10 cellular contexts compared by ENCODE assay signal in the genomic region with DNA sequence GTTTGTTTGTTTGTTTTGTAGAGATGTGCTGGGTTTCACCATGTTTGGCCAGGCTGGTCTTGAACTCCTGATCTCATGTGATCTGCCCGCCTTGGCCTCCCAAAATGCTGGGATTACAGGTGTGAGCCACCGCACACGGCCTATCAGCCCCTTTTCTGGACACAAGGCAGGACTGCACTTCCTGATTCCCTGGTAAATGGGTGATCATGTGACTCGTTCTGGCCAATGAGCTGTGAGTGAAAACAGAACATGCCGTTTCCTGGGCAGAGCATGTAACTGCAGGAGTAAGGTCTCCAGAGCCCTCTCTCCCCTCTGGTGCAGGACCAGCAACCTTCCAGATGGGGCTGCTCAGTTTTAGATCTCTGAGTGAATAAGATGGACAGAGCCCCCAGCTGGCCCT.
DNase-seq lines count a peak whose midpoint lies in the region; ATAC-seq and TF ChIP-seq lines count a peak whose summit lies in the region.
"Had no signal": no experiment of that assay in that cellular context is flagged by ENCODE, and none has a peak within 500 bp of the region (broad histone marks: within the 10 kb centered on the region; RNA-seq: fewer than 3 reads in every experiment).

No MANE protein-coding gene starts in this region.

- peaks cover 31% of the 10 kb centered on the region for H3K4me1 Mint-ChIP-seq in activated naive CD8-positive, alpha-beta T cell treated with anti-CD3 and anti-CD28 coated beads, Interleukin-2, amount 10 ng/mL, durations not matched to agents 7 days and 5 days
- peaks cover 34% of the 10 kb centered on the region for H3K4me1 Mint-ChIP-seq in activated naive CD8-positive, alpha-beta T cell treated with anti-CD3 and anti-CD28 coated beads for 36 hours
- H3K4me1 Mint-ChIP-seq in effector memory CD8-positive, alpha-beta T cell (ENCODE audit: low read depth in 2 of 2) = peaks cover 23 to 43% of the 10 kb centered on the region in 2 donors

- no peak for ATAC-seq in activated naive CD8-positive, alpha-beta T cell treated with anti-CD3 and anti-CD28 coated beads, Interleukin-2, amount 10 ng/mL, durations not matched to agents 7 days and 5 days (ENCODE audit: low read depth)
- ATAC-seq in effector memory CD8-positive, alpha-beta T cell (replicated peaks) = no peak
- ATAC-seq in GM19452 (IDR thresholded peaks at IDR 0.05; ENCODE audit: unreplicated experiment) = no peak

- TF ChIP-seq POLR2A in breast epithelium (IDR thresholded peaks at IDR 0.05) = no peak

- POLR2A ChIA-PET in activated naive CD8-positive, alpha-beta T cell treated with anti-CD3 and anti-CD28 coated beads, Interleukin-2, amount 10 ng/mL, durations not matched to agents 7 days and 5 days (lab: Charles Lee) = no interaction called here

- H3K9me3 ChIP-seq in breast epithelium = no peaks in the 10 kb centered on the region
- H3K9me3 ChIP-seq: tibial artery had no signal

- no peak overlapping the region for H3K27ac ChIP-seq in breast epithelium
- H3K27ac ChIP-seq: tibial artery had no signal

- H3K4me1 ChIP-seq in breast epithelium = no peaks in the 10 kb centered on the region

- no peak for TF ChIP-seq CTCF in breast epithelium (IDR thresholded peaks at IDR 0.05)

- no peaks in the 10 kb centered on the region for H3K27me3 ChIP-seq in breast epithelium
- H3K27me3 ChIP-seq: tibial artery had no signal

- peak overlapping the region; percentile 36 for H3K27ac Mint-ChIP-seq in activated naive CD8-positive, alpha-beta T cell treated with anti-CD3 and anti-CD28 coated beads, Interleukin-2, amount 10 ng/mL, durations not matched to agents 7 days and 5 days
- no peak overlapping the region for H3K27ac Mint-ChIP-seq in activated naive CD8-positive, alpha-beta T cell treated with anti-CD3 and anti-CD28 coated beads for 36 hours
- H3K27ac Mint-ChIP-seq in effector memory CD8-positive, alpha-beta T cell = peak overlapping the region; percentile 6 to 78

- no peaks in the 10 kb centered on the region for H3K9me3 Mint-ChIP-seq in activated naive CD8-positive, alpha-beta T cell treated with anti-CD3 and anti-CD28 coated beads, Interleukin-2, amount 10 ng/mL, durations not matched to agents 7 days and 5 days
- no peaks in the 10 kb centered on the region for H3K9me3 Mint-ChIP-seq in activated naive CD8-positive, alpha-beta T cell treated with anti-CD3 and anti-CD28 coated beads for 36 hours
- no peaks in the 10 kb centered on the region for H3K9me3 Mint-ChIP-seq in effector memory CD8-positive, alpha-beta T cell

- no peaks in the 10 kb centered on the region for H3K27me3 Mint-ChIP-seq in activated naive CD8-positive, alpha-beta T cell treated with anti-CD3 and anti-CD28 coated beads, Interleukin-2, amount 10 ng/mL, durations not matched to agents 7 days and 5 days
- H3K27me3 Mint-ChIP-seq in activated naive CD8-positive, alpha-beta T cell treated with anti-CD3 and anti-CD28 coated beads for 36 hours = no peaks in the 10 kb centered on the region
- H3K27me3 Mint-ChIP-seq in effector memory CD8-positive, alpha-beta T cell = no peaks in the 10 kb centered on the region

- peaks cover 16% of the 10 kb centered on the region for H3K36me3 Mint-ChIP-seq in activated naive CD8-positive, alpha-beta T cell treated with anti-CD3 and anti-CD28 coated beads, Interleukin-2, amount 10 ng/mL, durations not matched to agents 7 days and 5 days
- peaks cover 9% of the 10 kb centered on the region for H3K36me3 Mint-ChIP-seq in activated naive CD8-positive, alpha-beta T cell treated with anti-CD3 and anti-CD28 coated beads for 36 hours
- H3K36me3 Mint-ChIP-seq in effector memory CD8-positive, alpha-beta T cell (ENCODE audit: insufficient read depth) = peaks cover 3% of the 10 kb centered on the region

- DNase-seq in activated naive CD8-positive, alpha-beta T cell treated with anti-CD3 and anti-CD28 coated beads, Interleukin-2, amount 10 ng/mL, durations not matched to agents 7 days and 5 days = no peak
- no peak for DNase-seq in activated naive CD8-positive, alpha-beta T cell treated with anti-CD3 and anti-CD28 coated beads for 36 hours
- DNase-seq in NCI-H524 (lab: John Stamatoyannopoulos, UW) (peak; percentile 69 to 85), superior temporal gyrus (ENCODE audit: extremely low spot score) (peak; percentile 76), breast epithelium (ENCODE audit: low spot score in 2 of 2) (no peak), NCI-H2196 (lab: John Stamatoyannopoulos, UW; ENCODE audit: unreplicated experiment) (no peak)
- no peak for DNase-seq in effector memory CD8-positive, alpha-beta T cell
- DNase-seq: activated effector memory CD4-positive, alpha-beta T cell treated with anti-CD3 and anti-CD28 coated beads, Interleukin-2, amount 50 U/mL, for 16 hours; tibial artery had no signal

- no peak overlapping the region for H3K4me3 Mint-ChIP-seq in activated naive CD8-positive, alpha-beta T cell treated with anti-CD3 and anti-CD28 coated beads, Interleukin-2, amount 10 ng/mL, durations not matched to agents 7 days and 5 days
- no peak overlapping the region for H3K4me3 Mint-ChIP-seq in activated naive CD8-positive, alpha-beta T cell treated with anti-CD3 and anti-CD28 coated beads for 36 hours
- no peak overlapping the region for H3K4me3 Mint-ChIP-seq in effector memory CD8-positive, alpha-beta T cell

- no peak overlapping the region for H3K4me3 ChIP-seq in breast epithelium
- H3K4me3 ChIP-seq: tibial artery had no signal

- no peaks in the 10 kb centered on the region for H3K36me3 ChIP-seq in breast epithelium
- H3K36me3 ChIP-seq: tibial artery had no signal

- intact Hi-C loops in breast epithelium (cut with DNase I; ENCODE audit: low total_unique reads) = no loop called here

Comparison
In these comparisons a context has a peak if more than half of its experiments do, and no peak if none do; other contexts are left out.
1. DNase-seq: peak in NCI-H524 (2 of 2) and superior temporal gyrus (single experiment); none in activated naive CD8-positive, alpha-beta T cell treated with anti-CD3 and anti-CD28 coated beads, Interleukin-2, amount 10 ng/mL, durations not matched to agents 7 days and 5 days (single experiment), activated naive CD8-positive, alpha-beta T cell treated with anti-CD3 and anti-CD28 coated beads for 36 hours (single experiment), effector memory CD8-positive, alpha-beta T cell (0 of 3), breast epithelium (0 of 2) and NCI-H2196 (single experiment).